Comparison of ENCODE assay signal across 35 cellular contexts in genomic region chr11:61935861-61936260, GRCh38.
"Had no signal": no experiment of that assay in that cellular context is flagged by ENCODE, and none has a peak within 500 bp of the region (broad histone marks: within the 10 kb centered on the region; RNA-seq: fewer than 3 reads in every experiment).

No MANE protein-coding gene starts in this region.

- H3K4me3 ChIP-seq: MG63 had no signal

- H3K36me3 ChIP-seq: MG63 had no signal

- H3K27me3 ChIP-seq: MG63 had no signal

- DNase-seq: MG63, MM.1S, MV-4-11, NCI-H1048, NCI-H1092, NCI-H1092 treated with DMSO at 0.1 percent for 48 hours, NCI-H1105, NCI-H1105 treated with DMSO at 0.1 percent for 48 hours, NCI-H1417, NCI-H1417 treated with DMSO at 0.1 percent for 48 hours, NCI-H1436, NCI-H1436 treated with DMSO at 0.1 percent for 48 hours, NCI-H146, NCI-H1694, NCI-H1694 treated with DMSO at 0.1 percent for 48 hours, NCI-H187, NCI-H187 treated with DMSO at 0.1 percent for 48 hours, NCI-H1930, NCI-H2029, NCI-H2029 treated with DMSO at 0.1 percent for 48 hours, NCI-H2081, NCI-H2081 treated with DMSO at 0.1 percent for 48 hours, NCI-H2107, NCI-H2171, NCI-H2171 treated with DMSO at 0.1 percent for 48 hours, NCI-H2227 treated with DMSO at 0.1 percent for 48 hours, NCI-H226, NCI-H345, NCI-H446, NCI-H446 treated with DMSO at 0.1 percent for 48 hours, NCI-H510A, NCI-H510A treated with DMSO at 0.1 percent for 48 hours, NCI-H524, NCI-H524 treated with DMSO at 0.1 percent for 48 hours, NCI-H526 had no signal
